In genomic region chr1:153985984-153986761, GRCh38 we compare ENCODE assay signal across 8 cellular contexts. TPM values are rescaled to one million over a fixed set of nuclear protein-coding genes. Genes with fewer than 3 reads are reported as not detected.
DNase-seq lines count a peak whose midpoint lies in the region; ATAC-seq and TF ChIP-seq lines count a peak whose summit lies in the region.

TSS of gene RAB13 (minus strand) at chr1:153986339. CDS start at chr1:153986236, 103 bp downstream.

- peak; percentile 57 for TF ChIP-seq EP300 in ovary (IDR thresholded peaks at IDR 0.05)

- 2 to 3% methylated on average over 13 to 31 of the region's 31 CpGs for WGBS in GM23248 (ENCODE audit: low coverage in 1 of 2, low lambda C conversion rate in 2 of 2, missing lambda C conversion rate in 2 of 2), 2 experiments
- 0 to 3% (median 1%) methylated on average over 27 to 30 of the region's 31 CpGs for WGBS in heart left ventricle, 4 donors
- 1 to 2% (median 1%) methylated on average over 30 to 31 of the region's 31 CpGs for WGBS in ovary, 3 donors

- peak within 1 kb of the TSS; percentile 97 for H3K4me2 ChIP-seq in GM23248 (ENCODE audit: unreplicated experiment)

- peaks cover 54% of the 10 kb centered on the region for H3K79me2 ChIP-seq in GM23248 (ENCODE audit: insufficient read depth)

- H4K20me1 ChIP-seq in GM23248 (ENCODE audit: insufficient read depth), result no peaks in the 10 kb centered on the region

- H3K27ac ChIP-seq in GM23248 (peak within 1 kb of the TSS; percentile 84), heart left ventricle (peak within 1 kb of the TSS; percentile 71 to 94 (median 85)), ovary (peak within 1 kb of the TSS; percentile 71 to 84)

- peaks cover 15% of the 10 kb centered on the region; the same call in 1 of the 2 replicates for H3K4me1 ChIP-seq in GM23248 (ENCODE audit: insufficient read depth)
- peaks cover 0 to 40% (median 22%) of the 10 kb centered on the region in 12 donors for H3K4me1 ChIP-seq in heart left ventricle
- peaks cover 8% of the 10 kb centered on the region for H3K4me1 ChIP-seq in ovary (ENCODE audit: insufficient read depth)

- in situ Hi-C loops in GM23248 (cut with MboI), result loop anchor here (5.0 to 10.0 kb wide), 2 partner anchors 171 to 309 kb away; partner anchors contain the start of gene NPR1

- TF ChIP-seq CTCF in AG09319 (IDR thresholded peaks at IDR 0.05; ENCODE audit: low read depth, low read length), result no peak
- TF ChIP-seq CTCF in heart left ventricle (IDR thresholded peaks at IDR 0.05), result no peak
- no peak for TF ChIP-seq CTCF in ovary (IDR thresholded peaks at IDR 0.05)

- ATAC-seq in heart left ventricle (peak; percentile 77 to 89 (median 88)), GM18520 (IDR thresholded peaks at IDR 0.05; ENCODE audit: unreplicated experiment) (no peak), HG02870 (IDR thresholded peaks at IDR 0.05; ENCODE audit: unreplicated experiment) (no peak)

- H3K27me3 ChIP-seq in GM23248 (replicated peaks; ENCODE audit: insufficient read depth), result no peaks in the 10 kb centered on the region
- no peaks in the 10 kb centered on the region for H3K27me3 ChIP-seq in heart left ventricle
- H3K27me3 ChIP-seq in ovary, result no peaks in the 10 kb centered on the region

- H3K4me3 ChIP-seq in GM23248 (peak within 1 kb of the TSS; percentile 97), heart left ventricle (peak within 1 kb of the TSS; percentile 52 to 78 (median 62)), ovary (peak within 1 kb of the TSS; percentile 39)

- no peaks in the 10 kb centered on the region for H3K9me3 ChIP-seq in GM23248 (ENCODE audit: low read depth)
- H3K9me3 ChIP-seq in heart left ventricle, result no peaks in the 10 kb centered on the region
- H3K9me3 ChIP-seq in ovary, result no peaks in the 10 kb centered on the region

- H3K9me2 ChIP-seq in GM23248 (ENCODE audit: insufficient read depth), result no peaks in the 10 kb centered on the region

- H3K9ac ChIP-seq in GM23248, result peak within 1 kb of the TSS; percentile 94

- TF ChIP-seq POLR2A in heart left ventricle (IDR thresholded peaks at IDR 0.05), result peak in 1 of 2 donors; percentile 44
- TF ChIP-seq POLR2A in ovary (IDR thresholded peaks at IDR 0.05), result no peak

- H3K36me3 ChIP-seq in GM23248 (ENCODE audit: low read depth), result peaks cover 7% of the 10 kb centered on the region; the same call in 1 of the 2 replicates
- H3K36me3 ChIP-seq in heart left ventricle, result peaks cover 0 to 23% (median 9%) of the 10 kb centered on the region in 9 donors
- no peaks in the 10 kb centered on the region for H3K36me3 ChIP-seq in ovary

- intact Hi-C loops in heart left ventricle (cut with DNase I) (loop anchor here (1.0 to 10.0 kb wide), 14 partner anchors 39 to 474 kb away; partner anchors contain the start of genes NPR1 (in 6 of the 10), ILF2 (in 3 of the 10), DENND4B (in 1 of the 10) and S100A6 (in 1 of the 10)), ovary (cut with DNase I) (loop anchor here (2.0 to 10.0 kb wide), 6 partner anchors 189 to 471 kb away; partner anchors contain the start of genes ILF2 (in 2 of the 4) and NPR1 (in 2 of the 4))

- peak within 1 kb of the TSS; percentile 91 for H2AFZ ChIP-seq in GM23248

- peaks cover 40% of the 10 kb centered on the region for H3F3A ChIP-seq in GM23248 (ENCODE audit: insufficient read depth)

- peak; percentile 70 for DNase-seq in AG09319 (ENCODE audit: extremely low read depth, low read depth)
- peak; percentile 95 for DNase-seq in GM23248
- peak; percentile 87 for DNase-seq in NCI-H510A treated with DMSO at 0.1 percent for 48 hours (lab: John Stamatoyannopoulos, UW)
- peak in 55 of 58 donors; percentile 3 to 82 (median 55) for DNase-seq in anterior cingulate cortex (lab: John Stamatoyannopoulos, UW)
- DNase-seq in heart left ventricle, result peak; percentile 85 to 92 (median 89)
- DNase-seq in ovary, result peak; percentile 87 to 89 (median 88)

RNA-seq across cellular contexts. Expression of gene RAB13, which starts in this region (rescaled TPM):
- 29.5 and 33.1 TPM in 2 replicates for total RNA-seq in GM23248 (2014; rRNA removed; shearing (Covaris generic))
- 137 and 142 TPM in 2 replicates for polyA plus RNA-seq in GM23248 (2016; fragmentation: Nextera tagmentation; extraction: Ambion mirVana)
- total RNA-seq in heart left ventricle, result 10 to 100 TPM; 18.2 to 97.6 (median 49.3) TPM
- 100 to 1,000 TPM in 1 of 2 donors, 10 to 100 TPM in 1; 79.5 to 107 TPM for polyA plus RNA-seq in heart left ventricle
- total RNA-seq in ovary, result 100 to 1,000 TPM in 4 of 7 donors, 10 to 100 TPM in 3; 31.4 to 147 (median 101) TPM
- 100 to 1,000 TPM; 155 to 190 TPM for polyA plus RNA-seq in ovary

Comparison
In these comparisons a context has a peak if more than half of its experiments do, and no peak if none do; other contexts are left out.
1. H3K4me3 ChIP-seq: peak in every context shown above with its lines; median percentile 97 in GM23248; 62 in heart left ventricle; 39 in ovary.
2. ATAC-seq: peak in heart left ventricle (4 of 4); none in GM18520 (single experiment) and HG02870 (single experiment).
3. Peak in every context shown above with its lines, with median percentiles within 50 percentile points of each other: DNase-seq and H3K27ac ChIP-seq.